In the genomic region with DNA sequence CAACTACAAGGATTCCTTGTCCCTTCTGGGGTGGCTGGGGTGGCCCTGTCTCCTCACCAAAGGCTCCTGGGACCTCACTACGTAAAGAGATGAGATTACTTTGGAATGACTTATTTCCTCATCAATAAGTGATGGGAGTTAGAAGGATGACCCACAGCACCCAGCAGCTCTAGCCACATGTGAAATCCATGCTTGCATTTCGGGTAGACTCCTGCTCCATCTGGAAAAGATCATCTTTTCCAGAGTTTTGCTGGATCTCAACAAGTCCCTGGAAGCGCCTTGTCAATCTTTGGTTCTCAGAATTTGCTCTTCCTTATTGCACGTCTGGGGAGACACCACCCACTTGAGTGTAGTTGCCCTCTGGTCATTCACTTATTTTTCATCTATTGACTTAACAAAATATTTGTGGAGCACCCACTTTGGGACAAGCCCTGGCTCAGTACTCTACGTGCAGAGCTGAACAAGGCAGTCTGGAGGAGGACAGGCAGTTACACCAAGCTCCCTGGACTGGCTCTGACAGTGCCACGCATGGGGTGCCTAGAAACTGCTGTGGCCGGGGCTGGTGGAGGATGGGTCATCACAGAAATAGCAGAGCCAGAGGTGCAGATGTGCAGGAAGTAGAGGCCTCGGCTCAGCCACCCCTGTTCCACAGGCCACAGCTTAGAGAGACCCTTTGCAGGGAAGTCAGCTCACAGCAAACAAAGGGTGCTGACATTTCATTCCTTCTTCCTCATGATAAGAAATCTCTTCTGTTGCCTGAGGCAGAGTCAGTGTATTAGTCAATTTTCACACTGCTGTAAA, we compare ENCODE assay signal across 8 cellular contexts.
DNase-seq lines count a peak whose midpoint lies in the region; ATAC-seq and TF ChIP-seq lines count a peak whose summit lies in the region.

No MANE protein-coding gene starts in this region.

- H2BK12ac ChIP-seq in mesenchymal stem cell (ENCODE audit: low read length in 2 of 2), result peak overlapping the region in 1 of 2 experiments; percentile 49

- H3K23ac ChIP-seq in mesenchymal stem cell (ENCODE audit: low read length in 2 of 2), result peak overlapping the region in 1 of 2 experiments; percentile 41

- no peak overlapping the region for H3K9ac ChIP-seq in mesenchymal stem cell (ENCODE audit: low read length)

- H3K27me3 ChIP-seq in mesenchymal stem cell (ENCODE audit: control insufficient read depth in 1 of 2, insufficient read depth in 1 of 2, low read length in 2 of 2) (no peaks in the 10 kb centered on the region), suprapubic skin (no peaks in the 10 kb centered on the region)

- TF ChIP-seq CTCF in suprapubic skin (IDR thresholded peaks at IDR 0.05), result no peak

- H3K79me1 ChIP-seq in mesenchymal stem cell (replicated peaks; ENCODE audit: low read length, poor library complexity, severe bottlenecking), result peaks cover 2% of the 10 kb centered on the region

- H3K18ac ChIP-seq in mesenchymal stem cell (ENCODE audit: low read depth in 1 of 2, low read length in 2 of 2), result peak overlapping the region in 1 of 2 experiments; percentile 23

- H3K14ac ChIP-seq in mesenchymal stem cell (ENCODE audit: low read length in 2 of 2), result no peak overlapping the region

- peak overlapping the region; percentile 28 for H4K91ac ChIP-seq in mesenchymal stem cell (ENCODE audit: low read length)

- H2BK15ac ChIP-seq in mesenchymal stem cell (ENCODE audit: low read depth, poor library complexity, severe bottlenecking), result no peak overlapping the region

- H3K4ac ChIP-seq in mesenchymal stem cell (ENCODE audit: low read depth in 1 of 2, low read length in 2 of 2), result peak overlapping the region in 1 of 2 experiments; percentile 8

- H3K9me3 ChIP-seq in mesenchymal stem cell (ENCODE audit: control insufficient read depth, low read length) (no peaks in the 10 kb centered on the region), suprapubic skin (no peaks in the 10 kb centered on the region)

- peak overlapping the region; percentile 69 for H2AK5ac ChIP-seq in mesenchymal stem cell (ENCODE audit: low read length, severe bottlenecking)

- H3K36me3 ChIP-seq in mesenchymal stem cell (ENCODE audit: control insufficient read depth in 1 of 2, insufficient read depth in 2 of 2, low read depth in 1 of 2, low read length in 2 of 2) (no peaks in the 10 kb centered on the region), suprapubic skin (no peaks in the 10 kb centered on the region)

- DNase-seq in GM04503 (ENCODE audit: low read depth), result peak; percentile 32
- peak; percentile 80 for DNase-seq in UCSD-AML1 (lab: John Stamatoyannopoulos, UW; ENCODE audit: unreplicated experiment)
- DNase-seq in mesenchymal stem cell, result peak; percentile 82
- DNase-seq in stimulated activated CD4-positive, alpha-beta T cell treated with anti-CD3 and anti-CD28 coated beads, Interleukin-4, amount 100 ng/mL, for 1 hour, result no peak
- DNase-seq in NCI-H146 (lab: John Stamatoyannopoulos, UW), result no peak
- DNase-seq in mesenteric fat pad (ENCODE audit: low spot score), result no peak
- DNase-seq in suprapubic skin (ENCODE audit: low spot score in 2 of 2), result no peak

- no peak for TF ChIP-seq EP300 in suprapubic skin (IDR thresholded peaks at IDR 0.05)

- TF ChIP-seq POLR2A in suprapubic skin (IDR thresholded peaks at IDR 0.05), result no peak

- H2AFZ ChIP-seq in mesenchymal stem cell (ENCODE audit: low read depth, low read length), result no peak overlapping the region

- peak overlapping the region; percentile 52 for H3K27ac ChIP-seq in mesenchymal stem cell (ENCODE audit: low read length, poor library complexity, severe bottlenecking)
- no peak overlapping the region for H3K27ac ChIP-seq in suprapubic skin

- ATAC-seq in HG03103 (IDR thresholded peaks at IDR 0.05; ENCODE audit: low read depth, unreplicated experiment), result peak; percentile 78

- H3K4me3 ChIP-seq in mesenchymal stem cell (ENCODE audit: insufficient read depth in 1 of 2, low read depth in 1 of 2, low read length in 2 of 2), result no peak overlapping the region
- no peak overlapping the region for H3K4me3 ChIP-seq in suprapubic skin

- H3K4me1 ChIP-seq in mesenchymal stem cell (ENCODE audit: control insufficient read depth, insufficient read depth, low read depth, low read length) (peaks cover 54% of the 10 kb centered on the region), suprapubic skin (peaks cover 62% of the 10 kb centered on the region)

- 27% methylated on average over 8 of the region's 8 CpGs for WGBS in mesenchymal stem cell
- WGBS in suprapubic skin, result 46% methylated on average over 8 of the region's 8 CpGs

- no peak overlapping the region for H2BK5ac ChIP-seq in mesenchymal stem cell (ENCODE audit: low read depth, low read length, poor library complexity, severe bottlenecking)

- no peak overlapping the region for H2BK120ac ChIP-seq in mesenchymal stem cell (ENCODE audit: low read depth, low read length)

- peak overlapping the region; percentile 14 for H4K8ac ChIP-seq in mesenchymal stem cell (ENCODE audit: low read length)

- H3K4me2 ChIP-seq in mesenchymal stem cell (ENCODE audit: low read length, poor library complexity, severe bottlenecking), result peak overlapping the region; percentile 26

Comparison
In these comparisons a context has a peak if more than half of its experiments do, and no peak if none do; other contexts are left out.
1. DNase-seq: peak in GM04503 (single experiment), UCSD-AML1 (single experiment) and mesenchymal stem cell (single experiment); none in stimulated activated CD4-positive, alpha-beta T cell treated with anti-CD3 and anti-CD28 coated beads, Interleukin-4, amount 100 ng/mL, for 1 hour (single experiment), NCI-H146 (single experiment), mesenteric fat pad (single experiment) and suprapubic skin (0 of 2).